In genomic region chr1:100502052-100502792, GRCh38 we compare ENCODE assay signal across 1 cellular context.
TF ChIP-seq lines count a peak whose summit lies in the region.

No MANE protein-coding gene starts in this region.

TF ChIP-seq in HEK293, 187 proteins besides CTCF, POLR2A, EP300 and RAD21 (continued from another document):
- TF ChIP-seq ZBTB44 (tag by site-specific recombination; IDR thresholded peaks at IDR 0.05) (peak; percentile 84; the same call in 1 of the 2 replicates), PRDM10 (tag by site-specific recombination; IDR thresholded peaks at IDR 0.05) (peak; percentile 90), ZNF394 (tag by site-specific recombination; IDR thresholded peaks at IDR 0.05; ENCODE audit: borderline replicate concordance) (no peak), YY2 (tag by site-specific recombination; IDR thresholded peaks at IDR 0.05) (no peak), GLIS2 (tag by site-specific recombination; IDR thresholded peaks at IDR 0.05) (no peak), ZNF18 (tag by site-specific recombination; IDR thresholded peaks at IDR 0.05) (no peak), ZBTB17 (tag by site-specific recombination; IDR thresholded peaks at IDR 0.05) (peak; percentile 32; the same call in 1 of the 2 replicates), ZNF623 (tag by site-specific recombination; IDR thresholded peaks at IDR 0.05) (no peak), KLF8 (tag by site-specific recombination; IDR thresholded peaks at IDR 0.05) (peak; percentile 49; the same call in 1 of the 2 replicates)
